ENCODE assay signal across 1 cellular context in the genomic region with DNA sequence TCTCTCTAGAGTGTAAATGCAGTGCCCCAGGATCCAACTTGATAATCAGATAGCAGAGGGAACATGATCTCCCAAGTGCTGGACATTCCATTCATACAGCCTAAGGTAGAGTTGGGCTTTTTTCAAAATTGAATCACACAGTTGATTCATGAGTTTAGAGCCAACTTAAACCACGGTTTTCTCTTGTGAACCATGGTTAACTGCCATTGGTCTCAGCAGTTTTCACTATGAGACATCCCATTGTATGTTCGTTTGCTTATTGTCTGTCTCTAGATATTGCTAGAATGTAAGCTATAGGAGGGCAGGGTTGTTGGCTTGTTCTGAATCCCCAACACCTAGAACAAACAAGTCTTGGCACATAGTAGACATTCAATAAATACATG.
TF ChIP-seq lines count a peak whose summit lies in the region.

No MANE protein-coding gene starts in this region.

TF ChIP-seq in IMR-90, 13 proteins besides CTCF, POLR2A, EP300 and RAD21 (continued from another document):
- TF ChIP-seq CEBPB (IDR thresholded peaks at IDR 0.05; ENCODE audit: low read depth, low read length) (no peak), RFX5 (IDR thresholded peaks at IDR 0.05; ENCODE audit: low read depth, low read length) (no peak), MAFK (IDR thresholded peaks at IDR 0.05; ENCODE audit: low read depth, low read length) (no peak), BHLHE40 (IDR thresholded peaks at IDR 0.05; ENCODE audit: low read depth, low read length) (no peak), NFE2L2 (IDR thresholded peaks at IDR 0.05; ENCODE audit: low read depth, low read length) (no peak), RCOR1 (IDR thresholded peaks at IDR 0.05; ENCODE audit: insufficient replicate concordance, low read length) (no peak), CHD1 (IDR thresholded peaks at IDR 0.05; ENCODE audit: low read depth, low read length) (no peak), FOS (IDR thresholded peaks at IDR 0.05; ENCODE audit: low read depth, low read length) (no peak), MAZ (IDR thresholded peaks at IDR 0.05; ENCODE audit: borderline replicate concordance, low read depth, low read length) (no peak), SMC3 (IDR thresholded peaks at IDR 0.05; ENCODE audit: low read depth, low read length) (no peak)
- TF ChIP-seq, protein P1, sequence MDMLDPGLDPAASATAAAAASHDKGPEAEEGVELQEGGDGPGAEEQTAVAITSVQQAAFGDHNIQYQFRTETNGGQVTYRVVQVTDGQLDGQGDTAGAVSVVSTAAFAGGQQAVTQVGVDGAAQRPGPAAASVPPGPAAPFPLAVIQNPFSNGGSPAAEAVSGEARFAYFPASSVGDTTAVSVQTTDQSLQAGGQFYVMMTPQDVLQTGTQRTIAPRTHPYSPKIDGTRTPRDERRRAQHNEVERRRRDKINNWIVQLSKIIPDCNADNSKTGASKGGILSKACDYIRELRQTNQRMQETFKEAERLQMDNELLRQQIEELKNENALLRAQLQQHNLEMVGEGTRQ (IDR thresholded peaks at IDR 0.05; ENCODE audit: low read depth, low read length) = no peak
